1 cellular context compared by ENCODE assay signal in the genomic region with DNA sequence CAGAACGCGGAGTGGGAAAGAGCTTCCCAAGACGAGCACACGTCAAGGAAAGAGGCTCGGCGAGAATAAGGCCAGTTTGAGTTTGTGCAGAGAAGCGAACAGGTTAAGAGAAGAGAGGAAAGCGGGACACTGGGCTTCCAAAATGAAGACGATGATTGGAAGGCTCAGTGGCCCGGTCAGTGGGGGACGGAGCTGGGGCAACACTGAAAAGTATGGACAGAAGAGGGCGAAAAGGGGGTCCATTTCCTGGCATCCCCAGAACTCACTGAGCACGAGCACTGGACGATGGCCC.
TF ChIP-seq lines count a peak whose summit lies in the region.

No MANE protein-coding gene starts in this region.

TF ChIP-seq in SK-N-SH, 30 proteins besides CTCF, POLR2A, EP300 and RAD21 (continued from another document):
- TF ChIP-seq, protein P1, sequence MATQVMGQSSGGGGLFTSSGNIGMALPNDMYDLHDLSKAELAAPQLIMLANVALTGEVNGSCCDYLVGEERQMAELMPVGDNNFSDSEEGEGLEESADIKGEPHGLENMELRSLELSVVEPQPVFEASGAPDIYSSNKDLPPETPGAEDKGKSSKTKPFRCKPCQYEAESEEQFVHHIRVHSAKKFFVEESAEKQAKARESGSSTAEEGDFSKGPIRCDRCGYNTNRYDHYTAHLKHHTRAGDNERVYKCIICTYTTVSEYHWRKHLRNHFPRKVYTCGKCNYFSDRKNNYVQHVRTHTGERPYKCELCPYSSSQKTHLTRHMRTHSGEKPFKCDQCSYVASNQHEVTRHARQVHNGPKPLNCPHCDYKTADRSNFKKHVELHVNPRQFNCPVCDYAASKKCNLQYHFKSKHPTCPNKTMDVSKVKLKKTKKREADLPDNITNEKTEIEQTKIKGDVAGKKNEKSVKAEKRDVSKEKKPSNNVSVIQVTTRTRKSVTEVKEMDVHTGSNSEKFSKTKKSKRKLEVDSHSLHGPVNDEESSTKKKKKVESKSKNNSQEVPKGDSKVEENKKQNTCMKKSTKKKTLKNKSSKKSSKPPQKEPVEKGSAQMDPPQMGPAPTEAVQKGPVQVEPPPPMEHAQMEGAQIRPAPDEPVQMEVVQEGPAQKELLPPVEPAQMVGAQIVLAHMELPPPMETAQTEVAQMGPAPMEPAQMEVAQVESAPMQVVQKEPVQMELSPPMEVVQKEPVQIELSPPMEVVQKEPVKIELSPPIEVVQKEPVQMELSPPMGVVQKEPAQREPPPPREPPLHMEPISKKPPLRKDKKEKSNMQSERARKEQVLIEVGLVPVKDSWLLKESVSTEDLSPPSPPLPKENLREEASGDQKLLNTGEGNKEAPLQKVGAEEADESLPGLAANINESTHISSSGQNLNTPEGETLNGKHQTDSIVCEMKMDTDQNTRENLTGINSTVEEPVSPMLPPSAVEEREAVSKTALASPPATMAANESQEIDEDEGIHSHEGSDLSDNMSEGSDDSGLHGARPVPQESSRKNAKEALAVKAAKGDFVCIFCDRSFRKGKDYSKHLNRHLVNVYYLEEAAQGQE (IDR thresholded peaks at IDR 0.05; ENCODE audit: low read depth, low read length): no peak
- TF ChIP-seq FOXM1 (IDR thresholded peaks at IDR 0.05; ENCODE audit: low read depth) (no peak), TCF12 (IDR thresholded peaks at IDR 0.05) (no peak), EZH2phosphoT487 (IDR thresholded peaks at IDR 0.05; ENCODE audit: borderline replicate concordance, low read depth) (no peak), NFIC (IDR thresholded peaks at IDR 0.05; ENCODE audit: borderline replicate concordance) (no peak), TAF1 (IDR thresholded peaks at IDR 0.05; ENCODE audit: borderline replicate concordance, low read depth, low read length) (no peak), ELF1 (IDR thresholded peaks at IDR 0.05) (no peak)
- TF ChIP-seq, protein P2, sequence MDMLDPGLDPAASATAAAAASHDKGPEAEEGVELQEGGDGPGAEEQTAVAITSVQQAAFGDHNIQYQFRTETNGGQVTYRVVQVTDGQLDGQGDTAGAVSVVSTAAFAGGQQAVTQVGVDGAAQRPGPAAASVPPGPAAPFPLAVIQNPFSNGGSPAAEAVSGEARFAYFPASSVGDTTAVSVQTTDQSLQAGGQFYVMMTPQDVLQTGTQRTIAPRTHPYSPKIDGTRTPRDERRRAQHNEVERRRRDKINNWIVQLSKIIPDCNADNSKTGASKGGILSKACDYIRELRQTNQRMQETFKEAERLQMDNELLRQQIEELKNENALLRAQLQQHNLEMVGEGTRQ (IDR thresholded peaks at IDR 0.05; ENCODE audit: borderline replicate concordance, low read depth, low read length): no peak
- TF ChIP-seq, protein P3, sequence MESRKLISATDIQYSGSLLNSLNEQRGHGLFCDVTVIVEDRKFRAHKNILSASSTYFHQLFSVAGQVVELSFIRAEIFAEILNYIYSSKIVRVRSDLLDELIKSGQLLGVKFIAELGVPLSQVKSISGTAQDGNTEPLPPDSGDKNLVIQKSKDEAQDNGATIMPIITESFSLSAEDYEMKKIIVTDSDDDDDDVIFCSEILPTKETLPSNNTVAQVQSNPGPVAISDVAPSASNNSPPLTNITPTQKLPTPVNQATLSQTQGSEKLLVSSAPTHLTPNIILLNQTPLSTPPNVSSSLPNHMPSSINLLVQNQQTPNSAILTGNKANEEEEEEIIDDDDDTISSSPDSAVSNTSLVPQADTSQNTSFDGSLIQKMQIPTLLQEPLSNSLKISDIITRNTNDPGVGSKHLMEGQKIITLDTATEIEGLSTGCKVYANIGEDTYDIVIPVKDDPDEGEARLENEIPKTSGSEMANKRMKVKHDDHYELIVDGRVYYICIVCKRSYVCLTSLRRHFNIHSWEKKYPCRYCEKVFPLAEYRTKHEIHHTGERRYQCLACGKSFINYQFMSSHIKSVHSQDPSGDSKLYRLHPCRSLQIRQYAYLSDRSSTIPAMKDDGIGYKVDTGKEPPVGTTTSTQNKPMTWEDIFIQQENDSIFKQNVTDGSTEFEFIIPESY (IDR thresholded peaks at IDR 0.05; ENCODE audit: borderline replicate concordance, low read depth): no peak
